In genomic region chr5:145350501-145350900, GRCh38 we compare ENCODE assay signal across 1 cellular context.
TF ChIP-seq lines count a peak whose summit lies in the region.

No MANE protein-coding gene starts in this region.

TF ChIP-seq in HepG2, 621 proteins besides CTCF, POLR2A, EP300 and RAD21 (continued from another document):
- TF ChIP-seq MTERF4 (CRISPR knock-in tag; IDR thresholded peaks at IDR 0.05) (no peak), ZNF607 (CRISPR knock-in tag; IDR thresholded peaks at IDR 0.05; ENCODE audit: borderline replicate concordance) (no peak), ZNF629 (CRISPR knock-in tag; conservative IDR thresholded peaks at IDR 0.05) (no peak)
